In genomic region chr6:144215932-144216667, GRCh38 we compare ENCODE assay signal across 8 cellular contexts.
DNase-seq lines count a peak whose midpoint lies in the region; ATAC-seq and TF ChIP-seq lines count a peak whose summit lies in the region.

No MANE protein-coding gene starts in this region.

- H3K27ac Mint-ChIP-seq in CD8-positive, alpha-beta memory T cell: peak overlapping the region; percentile 89 to 100 (median 98)
- peak overlapping the region; percentile 97 for H3K27ac Mint-ChIP-seq in activated CD4-positive, alpha-beta memory T cell treated with anti-CD3 and anti-CD28 coated beads, Interleukin-2, amount 10 ng/mL, durations not matched to agents 7 days and 5 days

- POLR2A ChIA-PET in CD8-positive, alpha-beta memory T cell (lab: Charles Lee): interaction anchor here (1.0 to 1.5 kb wide), 4 partner anchors 64 to 213 kb away, joined by 3 to 7 read pairs (median 4); partner anchors contain the start of gene SF3B5
- POLR2A ChIA-PET in activated CD4-positive, alpha-beta memory T cell treated with anti-CD3 and anti-CD28 coated beads, Interleukin-2, amount 10 ng/mL, durations not matched to agents 7 days and 5 days (lab: Charles Lee): interaction anchor here (0.6 to 3.2 kb wide), 8 partner anchors 60 to 373 kb away, joined by 3 to 29 read pairs (median 4); partner anchors contain the start of genes LTV1, SF3B5 and STX11

- peaks cover 30% of the 10 kb centered on the region for H3K4me1 ChIP-seq in CD8-positive, alpha-beta memory T cell (ENCODE audit: insufficient read depth, low read length)
- peaks cover 9 to 10% of the 10 kb centered on the region in 2 donors for H3K4me1 ChIP-seq in duodenal mucosa (ENCODE audit: control insufficient read depth in 1 of 2, insufficient read depth in 2 of 2, low read length in 2 of 2)

- CTCF ChIA-PET in CD8-positive, alpha-beta memory T cell (lab: Charles Lee): interaction anchor here (0.6 to 4.6 kb wide), 11 partner anchors 60 to 276 kb away, joined by 3 to 15 read pairs (median 3); partner anchors contain the start of gene STX11
- CTCF ChIA-PET in activated CD4-positive, alpha-beta memory T cell treated with anti-CD3 and anti-CD28 coated beads, Interleukin-2, amount 10 ng/mL, durations not matched to agents 7 days and 5 days (lab: Charles Lee): interaction anchor here (0.8 to 3.7 kb wide), 14 partner anchors 11 to 368 kb away, joined by 3 to 17 read pairs (median 4); partner anchors contain the start of genes SF3B5 and UTRN

- no peaks in the 10 kb centered on the region for H3K27me3 ChIP-seq in CD8-positive, alpha-beta memory T cell (ENCODE audit: insufficient read depth, low read length, poor library complexity, severe bottlenecking)
- no peaks in the 10 kb centered on the region for H3K27me3 ChIP-seq in duodenal mucosa (ENCODE audit: control insufficient read depth in 1 of 2, insufficient read depth in 2 of 2, low read length in 2 of 2)

- peak overlapping the region; percentile 89 for H3K4me3 ChIP-seq in CD8-positive, alpha-beta memory T cell (ENCODE audit: low read length)
- H3K4me3 ChIP-seq in duodenal mucosa (ENCODE audit: low read depth in 1 of 2, low read length in 2 of 2): peak overlapping the region; percentile 80 to 83
- peak overlapping the region; percentile 34 for H3K4me3 ChIP-seq in lower leg skin (ENCODE audit: low read depth, poor library complexity, severe bottlenecking)

- no peak for TF ChIP-seq POLR2A in lower leg skin (IDR thresholded peaks at IDR 0.05)

- peak overlapping the region; percentile 73 to 86 for H3K9ac ChIP-seq in duodenal mucosa (ENCODE audit: low read depth in 1 of 2, low read length in 2 of 2)

- peaks cover 39 to 46% (median 44%) of the 10 kb centered on the region in 3 donors for H3K4me1 Mint-ChIP-seq in CD8-positive, alpha-beta memory T cell
- H3K4me1 Mint-ChIP-seq in activated CD4-positive, alpha-beta memory T cell treated with anti-CD3 and anti-CD28 coated beads, Interleukin-2, amount 10 ng/mL, durations not matched to agents 7 days and 5 days: peaks cover 38% of the 10 kb centered on the region

- DNase-seq in CD8-positive, alpha-beta memory T cell: peak; percentile 83 to 94 (median 94)
- DNase-seq in HK-2 (ENCODE audit: unreplicated experiment) (peak; percentile 97), NCI-H82 (lab: John Stamatoyannopoulos, UW) (peak; percentile 94), lower leg skin (ENCODE audit: low spot score in 2 of 2) (peak; percentile 96 to 99)
- peak; percentile 93 for DNase-seq in activated CD4-positive, alpha-beta memory T cell treated with anti-CD3 and anti-CD28 coated beads, Interleukin-2, amount 10 ng/mL, durations not matched to agents 7 days and 5 days
- DNase-seq in stimulated activated CD4-positive, alpha-beta T cell treated with anti-CD3 and anti-CD28 coated beads, Interleukin-4, amount 100 ng/mL, for 4 hours: peak; percentile 84 to 89

- no peaks in the 10 kb centered on the region for H3K36me3 ChIP-seq in CD8-positive, alpha-beta memory T cell (ENCODE audit: insufficient read depth, low read length)
- no peaks in the 10 kb centered on the region for H3K36me3 ChIP-seq in duodenal mucosa (ENCODE audit: control insufficient read depth in 1 of 2, insufficient read depth in 2 of 2, low read length in 2 of 2)

- ATAC-seq in GM19455 (IDR thresholded peaks at IDR 0.05; ENCODE audit: unreplicated experiment): peak; percentile 90

- peak overlapping the region; percentile 88 to 99 (median 96) for H3K4me3 Mint-ChIP-seq in CD8-positive, alpha-beta memory T cell
- peak overlapping the region; percentile 83 for H3K4me3 Mint-ChIP-seq in activated CD4-positive, alpha-beta memory T cell treated with anti-CD3 and anti-CD28 coated beads, Interleukin-2, amount 10 ng/mL, durations not matched to agents 7 days and 5 days

- H3K9me3 ChIP-seq in CD8-positive, alpha-beta memory T cell (ENCODE audit: low read length): no peaks in the 10 kb centered on the region
- H3K9me3 ChIP-seq in duodenal mucosa (ENCODE audit: control insufficient read depth in 1 of 2, low read length in 2 of 2): peaks cover 0 to 5% of the 10 kb centered on the region in 2 donors

- peak in 1 of 3 donors; percentile 47 for TF ChIP-seq CTCF in lower leg skin (IDR thresholded peaks at IDR 0.05)

- H3K36me3 Mint-ChIP-seq in CD8-positive, alpha-beta memory T cell: peaks cover 0 to 12% (median 2%) of the 10 kb centered on the region in 3 donors
- peaks cover 7% of the 10 kb centered on the region for H3K36me3 Mint-ChIP-seq in activated CD4-positive, alpha-beta memory T cell treated with anti-CD3 and anti-CD28 coated beads, Interleukin-2, amount 10 ng/mL, durations not matched to agents 7 days and 5 days (ENCODE audit: low read depth)

- intact Hi-C loops in lower leg skin (cut with DNase I; ENCODE audit: low total_unique reads): loop anchor here (10.0 kb wide), 1 partner anchor 101 kb away; no protein-coding TSS in a partner anchor

- peaks cover 2 to 17% of the 10 kb centered on the region in 2 donors for H3K27me3 Mint-ChIP-seq in CD8-positive, alpha-beta memory T cell
- peaks cover 1% of the 10 kb centered on the region for H3K27me3 Mint-ChIP-seq in activated CD4-positive, alpha-beta memory T cell treated with anti-CD3 and anti-CD28 coated beads, Interleukin-2, amount 10 ng/mL, durations not matched to agents 7 days and 5 days

- H3K9me3 Mint-ChIP-seq in CD8-positive, alpha-beta memory T cell: peaks cover 0 to 6% (median 3%) of the 10 kb centered on the region in 5 donors
- peaks cover 5% of the 10 kb centered on the region for H3K9me3 Mint-ChIP-seq in activated CD4-positive, alpha-beta memory T cell treated with anti-CD3 and anti-CD28 coated beads, Interleukin-2, amount 10 ng/mL, durations not matched to agents 7 days and 5 days

- WGBS in lower leg skin, 2 donors: 0 to 1% methylated on average over 36 to 44 of the region's 61 CpGs

- H3K27ac ChIP-seq in CD8-positive, alpha-beta memory T cell (ENCODE audit: low read depth, low read length): peak overlapping the region; percentile 85
- H3K27ac ChIP-seq in duodenal mucosa (ENCODE audit: low read depth, low read length): peak overlapping the region; percentile 99

Comparison
In these comparisons a context has a peak if more than half of its experiments do, and no peak if none do; other contexts are left out.
1. Peak in every context shown above with its lines: DNase-seq, ATAC-seq, H3K4me3 ChIP-seq and H3K27ac ChIP-seq.
2. H3K4me3 ChIP-seq: peak in every context shown above with its lines; median percentile 89 in CD8-positive, alpha-beta memory T cell; 82 in duodenal mucosa; 34 in lower leg skin.